In the genomic region with DNA sequence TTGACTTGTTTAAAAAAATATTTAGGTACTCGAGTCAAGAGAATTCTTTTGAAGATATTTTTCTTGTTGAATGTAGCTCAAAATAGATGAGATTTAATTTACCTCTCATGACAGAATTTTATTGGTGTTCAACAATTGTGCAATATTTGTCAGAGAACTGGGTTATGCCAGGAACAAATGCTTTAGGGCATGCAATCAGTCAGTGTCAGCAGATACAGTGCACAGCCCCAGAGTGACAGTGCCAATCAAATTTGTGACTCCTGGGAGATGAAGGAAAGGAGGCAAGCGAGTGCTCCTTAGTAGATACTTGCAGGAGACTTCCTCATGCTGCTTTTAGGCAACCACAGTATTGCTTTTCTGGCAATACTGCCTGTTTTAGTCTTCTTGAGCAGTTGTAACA, we compare ENCODE assay signal across 1 cellular context.
TF ChIP-seq lines count a peak whose summit lies in the region.

No MANE protein-coding gene starts in this region.

TF ChIP-seq in neural cell, 6 proteins besides CTCF, POLR2A, EP300 and RAD21 (continued from another document):
- TF ChIP-seq, protein P1, sequence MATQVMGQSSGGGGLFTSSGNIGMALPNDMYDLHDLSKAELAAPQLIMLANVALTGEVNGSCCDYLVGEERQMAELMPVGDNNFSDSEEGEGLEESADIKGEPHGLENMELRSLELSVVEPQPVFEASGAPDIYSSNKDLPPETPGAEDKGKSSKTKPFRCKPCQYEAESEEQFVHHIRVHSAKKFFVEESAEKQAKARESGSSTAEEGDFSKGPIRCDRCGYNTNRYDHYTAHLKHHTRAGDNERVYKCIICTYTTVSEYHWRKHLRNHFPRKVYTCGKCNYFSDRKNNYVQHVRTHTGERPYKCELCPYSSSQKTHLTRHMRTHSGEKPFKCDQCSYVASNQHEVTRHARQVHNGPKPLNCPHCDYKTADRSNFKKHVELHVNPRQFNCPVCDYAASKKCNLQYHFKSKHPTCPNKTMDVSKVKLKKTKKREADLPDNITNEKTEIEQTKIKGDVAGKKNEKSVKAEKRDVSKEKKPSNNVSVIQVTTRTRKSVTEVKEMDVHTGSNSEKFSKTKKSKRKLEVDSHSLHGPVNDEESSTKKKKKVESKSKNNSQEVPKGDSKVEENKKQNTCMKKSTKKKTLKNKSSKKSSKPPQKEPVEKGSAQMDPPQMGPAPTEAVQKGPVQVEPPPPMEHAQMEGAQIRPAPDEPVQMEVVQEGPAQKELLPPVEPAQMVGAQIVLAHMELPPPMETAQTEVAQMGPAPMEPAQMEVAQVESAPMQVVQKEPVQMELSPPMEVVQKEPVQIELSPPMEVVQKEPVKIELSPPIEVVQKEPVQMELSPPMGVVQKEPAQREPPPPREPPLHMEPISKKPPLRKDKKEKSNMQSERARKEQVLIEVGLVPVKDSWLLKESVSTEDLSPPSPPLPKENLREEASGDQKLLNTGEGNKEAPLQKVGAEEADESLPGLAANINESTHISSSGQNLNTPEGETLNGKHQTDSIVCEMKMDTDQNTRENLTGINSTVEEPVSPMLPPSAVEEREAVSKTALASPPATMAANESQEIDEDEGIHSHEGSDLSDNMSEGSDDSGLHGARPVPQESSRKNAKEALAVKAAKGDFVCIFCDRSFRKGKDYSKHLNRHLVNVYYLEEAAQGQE (IDR thresholded peaks at IDR 0.05; ENCODE audit: borderline replicate concordance), result no peak
